10 cellular contexts compared by ENCODE assay signal in the genomic region with DNA sequence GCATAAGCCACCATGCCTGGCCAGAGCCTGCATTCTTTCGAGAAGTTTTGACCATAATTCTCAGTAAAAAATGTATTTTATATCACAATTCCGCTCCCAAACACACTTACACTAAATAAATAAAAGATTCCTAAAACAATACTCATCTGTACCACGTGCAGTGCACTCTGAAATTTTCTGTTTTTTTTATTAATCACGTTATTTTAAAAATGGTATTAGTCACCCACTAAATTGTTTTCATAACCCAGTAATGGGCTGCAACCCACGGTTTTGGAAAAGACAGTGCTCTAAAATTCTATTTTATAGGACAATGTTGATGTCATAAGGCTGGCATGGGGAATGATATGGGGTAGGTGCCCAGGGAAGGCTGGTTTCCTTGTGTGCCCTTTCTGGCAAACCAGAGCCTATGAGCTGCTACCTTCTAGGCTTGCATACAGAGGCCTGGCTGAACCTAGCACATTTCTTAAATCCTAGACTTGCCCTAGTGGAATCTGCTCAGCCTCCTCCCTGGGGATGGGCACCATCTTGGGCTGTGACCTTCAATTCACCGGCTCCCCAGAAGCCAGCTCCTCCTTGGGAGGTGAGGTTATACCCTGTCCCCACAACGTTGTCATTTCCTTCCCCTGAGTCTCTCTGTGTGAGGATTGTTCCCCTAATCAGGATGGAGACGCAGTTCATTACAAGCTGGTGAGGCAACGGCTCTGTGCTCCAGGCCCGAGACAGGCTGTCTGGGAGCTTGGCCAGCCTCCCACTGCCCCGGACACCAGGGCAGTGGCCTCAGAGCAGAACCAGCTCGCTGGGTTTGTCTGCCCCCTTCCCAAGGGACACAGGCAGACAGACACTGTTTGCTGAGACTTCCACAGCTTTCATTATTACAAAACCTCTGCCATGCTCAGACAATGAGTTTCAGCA.
DNase-seq lines count a peak whose midpoint lies in the region; ATAC-seq and TF ChIP-seq lines count a peak whose summit lies in the region.
"Had no signal": no experiment of that assay in that cellular context is flagged by ENCODE, and none has a peak within 500 bp of the region (broad histone marks: within the 10 kb centered on the region; RNA-seq: fewer than 3 reads in every experiment).

No MANE protein-coding gene starts in this region.

- no peaks in the 10 kb centered on the region for H3K36me3 Mint-ChIP-seq in neural progenitor cell

- H3K4me2 ChIP-seq in neural progenitor cell: no peak overlapping the region

- H3K27me3 ChIP-seq in ACC112 (ENCODE audit: insufficient read depth, low read length) (no peaks in the 10 kb centered on the region), Peyer's patch (no peaks in the 10 kb centered on the region), neural progenitor cell (no peaks in the 10 kb centered on the region)

- no peaks in the 10 kb centered on the region for H3K9me3 ChIP-seq in Peyer's patch
- no peaks in the 10 kb centered on the region for H3K9me3 ChIP-seq in neural progenitor cell (ENCODE audit: low read depth)

- H3K36me3 ChIP-seq in ACC112 (ENCODE audit: insufficient read depth, low read length): 0 out of 2 replicates have a peak, but pooled peaks cover 3% of the 10 kb centered on the region
- H3K36me3 ChIP-seq in Peyer's patch: no peaks in the 10 kb centered on the region
- no peaks in the 10 kb centered on the region for H3K36me3 ChIP-seq in neural progenitor cell

- H3F3A ChIP-seq in neural progenitor cell (ENCODE audit: low read depth): no peaks in the 10 kb centered on the region

- no peak for TF ChIP-seq POLR2A in Peyer's patch (IDR thresholded peaks at IDR 0.05)

- no peak for ATAC-seq in HG02798 (IDR thresholded peaks at IDR 0.05; ENCODE audit: poor library complexity, unreplicated experiment)
- ATAC-seq: activated CD8-positive, alpha-beta T cell treated with anti-CD3 and anti-CD28 coated beads, Interleukin-2, amount 10 ng/mL, durations not matched to agents 7 days and 5 days had no signal

- H3K9me3 Mint-ChIP-seq in neural progenitor cell: no peaks in the 10 kb centered on the region

- no peak for DNase-seq in Peyer's patch
- peak; percentile 92 for DNase-seq in fibroblast of gingiva (ENCODE audit: low read depth)
- peak; percentile 70 for DNase-seq in myocyte (ENCODE audit: low read depth)
- no peak for DNase-seq in activated naive CD4-positive, alpha-beta T cell treated with Interleukin-2 at 50 U/mL for 16 hours
- no peak for DNase-seq in T-helper 2 cell
- DNase-seq in neural progenitor cell (ENCODE audit: low spot score): no peak
- DNase-seq: activated CD8-positive, alpha-beta T cell treated with anti-CD3 and anti-CD28 coated beads, Interleukin-2, amount 10 ng/mL, durations not matched to agents 7 days and 5 days had no signal

- peak overlapping the region; percentile 45 for H3K4me3 ChIP-seq in ACC112 (ENCODE audit: low read depth, low read length)
- H3K4me3 ChIP-seq in Peyer's patch: no peak overlapping the region
- H3K4me3 ChIP-seq in neural progenitor cell: no peak overlapping the region

- H4K20me1 ChIP-seq in neural progenitor cell (ENCODE audit: low read depth): no peaks in the 10 kb centered on the region

- H3K9ac ChIP-seq in neural progenitor cell: no peak overlapping the region

- H3K4me1 ChIP-seq in ACC112 (ENCODE audit: control insufficient read depth, insufficient read depth, low read length, unreplicated experiment): peaks cover 66% of the 10 kb centered on the region
- H3K4me1 ChIP-seq in Peyer's patch: no peaks in the 10 kb centered on the region
- H3K4me1 ChIP-seq in neural progenitor cell: no peaks in the 10 kb centered on the region

- H3K27me3 Mint-ChIP-seq in neural progenitor cell (ENCODE audit: insufficient read depth, low read depth): peaks cover 2% of the 10 kb centered on the region

- H3K4me3 Mint-ChIP-seq in neural progenitor cell: no peak overlapping the region
- H3K4me3 Mint-ChIP-seq: activated CD8-positive, alpha-beta T cell treated with anti-CD3 and anti-CD28 coated beads, Interleukin-2, amount 10 ng/mL, durations not matched to agents 7 days and 5 days; B cell had no signal

- TF ChIP-seq CTCF in Peyer's patch (IDR thresholded peaks at IDR 0.05) (no peak), neural progenitor cell (IDR thresholded peaks at IDR 0.05) (no peak)

- peak overlapping the region; percentile 99 for H3K27ac ChIP-seq in ACC112 (ENCODE audit: low read depth, low read length)
- peak overlapping the region in 3 of 4 donors; percentile 19 to 67 (median 47) for H3K27ac ChIP-seq in Peyer's patch
- no peak overlapping the region for H3K27ac ChIP-seq in neural progenitor cell

- H3K4me1 Mint-ChIP-seq in neural progenitor cell: peaks cover 24% of the 10 kb centered on the region
- H3K4me1 Mint-ChIP-seq: B cell had no signal

- H3K27ac Mint-ChIP-seq in neural progenitor cell: no peak overlapping the region
- H3K27ac Mint-ChIP-seq: activated CD8-positive, alpha-beta T cell treated with anti-CD3 and anti-CD28 coated beads, Interleukin-2, amount 10 ng/mL, durations not matched to agents 7 days and 5 days; B cell had no signal

- H2AFZ ChIP-seq in ACC112 (ENCODE audit: low read length, unreplicated experiment) (no peak overlapping the region), neural progenitor cell (replicated peaks) (no peak overlapping the region)

- H3K79me2 ChIP-seq in ACC112 (ENCODE audit: control insufficient read depth, insufficient read depth, low read length, unreplicated experiment): peaks cover 62% of the 10 kb centered on the region
- H3K79me2 ChIP-seq in neural progenitor cell (ENCODE audit: low read depth): no peaks in the 10 kb centered on the region

Comparison
In these comparisons a context has a peak if more than half of its experiments do, and no peak if none do; other contexts are left out.
1. DNase-seq: peak in fibroblast of gingiva (single experiment) and myocyte (single experiment); none in Peyer's patch (0 of 3), activated naive CD4-positive, alpha-beta T cell treated with Interleukin-2 at 50 U/mL for 16 hours (single experiment), T-helper 2 cell (0 of 5) and neural progenitor cell (single experiment).